In genomic region chr4:87543835-87544461, GRCh38 we compare ENCODE assay signal across 9 cellular contexts. TPM values are rescaled to one million over a fixed set of nuclear protein-coding genes. Genes with fewer than 3 reads are reported as not detected.
DNase-seq lines count a peak whose midpoint lies in the region; FAIRE-seq and TF ChIP-seq lines count a peak whose summit lies in the region.
"Had no signal": no experiment of that assay in that cellular context is flagged by ENCODE, and none has a peak within 500 bp of the region (broad histone marks: within the 10 kb centered on the region; RNA-seq: fewer than 3 reads in every experiment).

No MANE protein-coding gene starts in this region.

- intact Hi-C loops in tibial artery (cut with DNase I; ENCODE audit: low total_unique reads): loop anchor here (10.0 kb wide), 1 partner anchor 671 kb away; no protein-coding TSS in a partner anchor

- H3K23me2 ChIP-seq in H9 (ENCODE audit: insufficient read length, low read depth, low read length, poor library complexity, severe bottlenecking): no peaks in the 10 kb centered on the region

- peaks cover 12 to 14% of the 10 kb centered on the region in 2 experiments for H3K4me1 Mint-ChIP-seq in H9

- no peak overlapping the region for H2BK120ac ChIP-seq in H9 (ENCODE audit: low read depth, low read length, poor library complexity, severe bottlenecking)

- H3K27ac ChIP-seq in H9 (ENCODE audit: insufficient read length, low read depth, low read length) (no peak overlapping the region), VCaP (no peak overlapping the region), right atrium auricular region (peak overlapping the region; percentile 74 to 84), tibial artery (no peak overlapping the region)

- no peaks in the 10 kb centered on the region for H4K20me1 ChIP-seq in H9 (ENCODE audit: control insufficient read depth, insufficient read depth, insufficient read length)

- H4K8ac ChIP-seq in H9 (replicated peaks; ENCODE audit: insufficient read length, low read depth, low read length): no peak overlapping the region

- no peaks in the 10 kb centered on the region for H3K27me3 Mint-ChIP-seq in H9 (ENCODE audit: low read depth)

- no peak overlapping the region for H3K18ac ChIP-seq in H9 (ENCODE audit: insufficient read length, low read depth, low read length)

- peak; percentile 63 for FAIRE-seq in A204.1 (lab: Jason Lieb, UNC)
- FAIRE-seq: GM18507 had no signal

- H2BK12ac ChIP-seq in H9 (ENCODE audit: insufficient read length, low read depth, low read length): no peak overlapping the region

- no peak overlapping the region for H2AK5ac ChIP-seq in H9 (ENCODE audit: insufficient read length, low read length)

- no CpG with 5 or more reads among the region's 3 CpGs for whole genome bisulfite sequencing in H9 (ENCODE audit: extremely low coverage, insufficient read length, low lambda C conversion rate)

- H3K9ac ChIP-seq in H9 (ENCODE audit: extremely low read depth, insufficient read length, low read length): no peak overlapping the region

- H3K56ac ChIP-seq in H9 (ENCODE audit: insufficient read length, low read depth, low read length): no peak overlapping the region

- H3K4me3 ChIP-seq in right atrium auricular region (no peak overlapping the region), tibial artery (no peak overlapping the region)

- H3K9me3 ChIP-seq in H9 (ENCODE audit: control insufficient read depth, low read depth, low read length): no peaks in the 10 kb centered on the region
- H3K9me3 ChIP-seq in right atrium auricular region: no peaks in the 10 kb centered on the region
- H3K9me3 ChIP-seq in tibial artery: no peaks in the 10 kb centered on the region

- H4K91ac ChIP-seq in H9 (ENCODE audit: insufficient read length, low read depth, low read length): no peak overlapping the region

- H3K4me1 ChIP-seq in H9 (ENCODE audit: insufficient read depth, low read length) (no peaks in the 10 kb centered on the region), right atrium auricular region (peaks cover 0 to 32% of the 10 kb centered on the region in 2 donors), tibial artery (peaks cover 0 to 40% (median 3%) of the 10 kb centered on the region in 4 donors)

- DNase-seq in H9: no peak
- DNase-seq in right atrium auricular region (ENCODE audit: low spot score): no peak
- peak in 1 of 2 donors; percentile 35 for DNase-seq in tibial artery
- DNase-seq in NCI-H2196 treated with DMSO at 0.1 percent for 48 hours (lab: John Stamatoyannopoulos, UW; ENCODE audit: unreplicated experiment): no peak
- DNase-seq in cerebellar nuclear complex (lab: John Stamatoyannopoulos, UW): no peak
- DNase-seq in 8988T: no peak

- H3K79me1 ChIP-seq in H9 (ENCODE audit: insufficient read depth, low read depth, low read length, poor library complexity, severe bottlenecking): no peaks in the 10 kb centered on the region

- H3K14ac ChIP-seq in H9 (ENCODE audit: insufficient read depth, low read length): no peak overlapping the region

- H3K4me2 ChIP-seq in H9 (ENCODE audit: insufficient read depth, insufficient read length, low read length): no peak overlapping the region

- H3K27me3 ChIP-seq in H9 (ENCODE audit: insufficient read depth, low read length): no peaks in the 10 kb centered on the region
- no peaks in the 10 kb centered on the region for H3K27me3 ChIP-seq in right atrium auricular region
- H3K27me3 ChIP-seq in tibial artery: no peaks in the 10 kb centered on the region

- no peak overlapping the region for H2BK15ac ChIP-seq in H9 (ENCODE audit: low read depth, low read length)

- H4K5ac ChIP-seq in H9 (ENCODE audit: insufficient read length, low read depth, low read length): no peak overlapping the region

- H2BK20ac ChIP-seq in H9 (ENCODE audit: low read depth, low read length, poor library complexity, severe bottlenecking): no peak overlapping the region

- H3K36me3 ChIP-seq in right atrium auricular region: no peaks in the 10 kb centered on the region
- H3K36me3 ChIP-seq in tibial artery: no peaks in the 10 kb centered on the region

- H2AFZ ChIP-seq in H9 (ENCODE audit: low read length): no peak overlapping the region

- no peak overlapping the region for H2BK5ac ChIP-seq in H9 (ENCODE audit: insufficient read length, low read length)

- no peaks in the 10 kb centered on the region for H3K9me3 Mint-ChIP-seq in H9

- TF ChIP-seq CTCF in H9 (conservative IDR thresholded peaks at IDR 0.05) (peak; percentile 78), VCaP (conservative IDR thresholded peaks at IDR 0.05) (peak; percentile 88), right atrium auricular region (IDR thresholded peaks at IDR 0.05) (peak; percentile 34 to 75), tibial artery (IDR thresholded peaks at IDR 0.05) (peak; percentile 70)

- H3T11ph ChIP-seq in H9 (ENCODE audit: low read length): no peak overlapping the region

- no peak overlapping the region for H3K27ac Mint-ChIP-seq in H9

- no peaks in the 10 kb centered on the region for H3K79me2 ChIP-seq in H9 (ENCODE audit: insufficient read depth, low read length)

- no peaks in the 10 kb centered on the region for H3K36me3 Mint-ChIP-seq in H9 (ENCODE audit: insufficient read depth in 1 of 3, low read depth in 3 of 3)

- H3K4me3 Mint-ChIP-seq in H9: no peak overlapping the region

- no peak overlapping the region for H3K4ac ChIP-seq in H9 (ENCODE audit: low read depth, low read length)

- no peak overlapping the region for H3K23ac ChIP-seq in H9 (ENCODE audit: insufficient read length, low read depth, low read length)

RNA-seq across cellular contexts. Expression of gene SPARCL1, which starts 14.8 kb away (rescaled TPM):
- total RNA-seq in H9 (2021): 0.17 and 0.68 TPM in 2 replicates
- total RNA-seq in right atrium auricular region: 100 to 1,000 TPM; 501 to 627 TPM

Comparison
In these comparisons a context has a peak if more than half of its experiments do, and no peak if none do; other contexts are left out.
1. H3K27ac ChIP-seq: peak in right atrium auricular region (2 of 2); none in H9 (single experiment), VCaP (single experiment) and tibial artery (0 of 2).
2. RNA of gene SPARCL1, which starts 14.8 kb away (total RNA-seq): 501 to 627 TPM in right atrium auricular region; 0.17 to 0.68 TPM in H9; every median in the first group is over 100 times any median in the second.
3. Peak in every context shown above with its lines, with median percentiles within 50 percentile points of each other: CTCF ChIP-seq.